ENCODE assay signal across 21 cellular contexts in the genomic region with DNA sequence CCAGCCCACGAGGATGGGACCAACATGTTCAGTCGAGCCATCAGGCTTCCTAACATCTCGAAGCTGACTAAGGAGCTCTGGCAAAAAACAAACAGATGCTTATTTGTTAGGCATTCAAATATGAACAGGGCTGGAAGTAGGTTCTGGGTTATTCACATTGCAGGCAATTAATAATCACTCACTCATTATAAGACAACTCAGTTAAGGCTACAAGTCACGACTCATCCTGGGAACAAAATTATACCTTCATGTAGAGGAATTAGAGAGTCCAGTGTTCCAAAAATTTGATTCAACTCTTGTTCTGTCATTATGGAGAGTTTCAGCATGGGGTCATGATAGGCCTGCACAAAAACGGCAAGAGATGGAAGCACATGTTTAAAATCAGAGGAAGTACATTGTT. TPM values are rescaled to one million over a fixed set of nuclear protein-coding genes. Genes with fewer than 3 reads are reported as not detected.
A peak's percentile ranks its signal among the peaks of the same experiment; 100 is the strongest.
DNase-seq lines count a peak whose midpoint lies in the region; ATAC-seq and TF ChIP-seq lines count a peak whose summit lies in the region.
"Had no signal": no experiment of that assay in that cellular context is flagged by ENCODE, and none has a peak within 500 bp of the region (broad histone marks: within the 10 kb centered on the region; RNA-seq: fewer than 3 reads in every experiment).

No MANE protein-coding gene starts in this region.

- H3K4me1 ChIP-seq in CD8-positive, alpha-beta T cell (ENCODE audit: insufficient read depth, low read length), result peaks cover 43% of the 10 kb centered on the region
- H3K4me1 ChIP-seq in GM23338 (ENCODE audit: insufficient read depth), result peaks cover 4% of the 10 kb centered on the region; the same call in 1 of the 2 replicates
- H3K4me1 ChIP-seq: Caco-2 had no signal

- no peaks in the 10 kb centered on the region for H3K9me3 Mint-ChIP-seq in CD8-positive, alpha-beta T cell
- H3K9me3 Mint-ChIP-seq in T-cell, result no peaks in the 10 kb centered on the region
- no peaks in the 10 kb centered on the region for H3K9me3 Mint-ChIP-seq in progenitor cell of endocrine pancreas (ENCODE audit: low read depth)
- H3K9me3 Mint-ChIP-seq in GM23338, result no peaks in the 10 kb centered on the region

- no peak for DNase-seq in CD8-positive, alpha-beta T cell
- no peak for DNase-seq in T-cell
- DNase-seq in epithelial cell of esophagus (ENCODE audit: low read depth), result peak; percentile 61
- DNase-seq in progenitor cell of endocrine pancreas (ENCODE audit: low spot score, unreplicated experiment), result no peak
- no peak for DNase-seq in GM23338 (ENCODE audit: low spot score)
- no peak for DNase-seq in NCI-H146 treated with DMSO at 0.1 percent for 48 hours (lab: John Stamatoyannopoulos, UW; ENCODE audit: unreplicated experiment)
- no peak for DNase-seq in stimulated activated CD4-positive, alpha-beta T cell treated with anti-CD3 and anti-CD28 coated beads, Interleukin-4, amount 100 ng/mL, for 1 hour
- DNase-seq: activated naive CD4-positive, alpha-beta T cell treated with Interleukin-2 at 50 U/mL for 16 hours; Caco-2; foreskin fibroblast; hypothalamus; mesendoderm; MV-4-11; NCI-H187 treated with DMSO at 0.1 percent for 48 hours; NCI-H446 treated with DMSO at 0.1 percent for 48 hours; psoas muscle; thyroid gland had no signal

- H3K27me3 Mint-ChIP-seq in CD8-positive, alpha-beta T cell (ENCODE audit: low read depth), result no peaks in the 10 kb centered on the region
- H3K27me3 Mint-ChIP-seq in T-cell, result no peaks in the 10 kb centered on the region
- no peaks in the 10 kb centered on the region for H3K27me3 Mint-ChIP-seq in progenitor cell of endocrine pancreas
- no peaks in the 10 kb centered on the region for H3K27me3 Mint-ChIP-seq in GM23338 (ENCODE audit: insufficient read depth, low read depth, poor library complexity)

- no peak for ATAC-seq in CD8-positive, alpha-beta T cell
- no peak for ATAC-seq in T-cell (replicated peaks in 1 of 4)
- ATAC-seq in HG03135 (IDR thresholded peaks at IDR 0.05; ENCODE audit: unreplicated experiment), result no peak
- ATAC-seq in GM23338, result no peak
- ATAC-seq: psoas muscle had no signal

- intact Hi-C loops in CD8-positive, alpha-beta T cell (cut with DNase I, micrococcal nuclease), result no loop called here

- no peak overlapping the region for H2AFZ ChIP-seq in GM23338

- no peaks in the 10 kb centered on the region for H3F3A ChIP-seq in GM23338 (replicated peaks; ENCODE audit: low read depth)

- no peak overlapping the region for H3K4me2 ChIP-seq in GM23338
- H3K4me2 ChIP-seq: KMS-11 had no signal

- H3K27me3 ChIP-seq in CD8-positive, alpha-beta T cell (ENCODE audit: insufficient read depth, low read length), result no peaks in the 10 kb centered on the region
- H3K27me3 ChIP-seq in GM23338 (ENCODE audit: insufficient read depth), result no peaks in the 10 kb centered on the region
- H3K27me3 ChIP-seq: thyroid gland had no signal

- H3K36me3 Mint-ChIP-seq in CD8-positive, alpha-beta T cell, result peaks cover 83% of the 10 kb centered on the region
- H3K36me3 Mint-ChIP-seq in T-cell (peaks cover 69% of the 10 kb centered on the region), progenitor cell of endocrine pancreas (ENCODE audit: insufficient read depth) (peaks cover 31% of the 10 kb centered on the region), GM23338 (ENCODE audit: low read depth) (no peaks in the 10 kb centered on the region)

- CTCF ChIA-PET in CD8-positive, alpha-beta T cell (lab: Charles Lee), result interaction anchor here (0.8 to 12.9 kb wide), 5 partner anchors 14 to 237 kb away, joined by 3 to 146 read pairs (median 4); partner anchors contain the start of gene ARHGEF3
- CTCF ChIA-PET in T-cell (lab: Charles Lee), result interaction anchor here (0.5 to 6.6 kb wide), 4 partner anchors 25 to 165 kb away, joined by 3 to 108 read pairs (median 4); partner anchors contain the start of gene ARHGEF3 (in 1 of the 2)

- H3K4me3 Mint-ChIP-seq in CD8-positive, alpha-beta T cell, result no peak overlapping the region
- H3K4me3 Mint-ChIP-seq in T-cell (peak overlapping the region in 1 of 3 donors; percentile 12), progenitor cell of endocrine pancreas (ENCODE audit: low read depth) (peak overlapping the region; percentile 52), GM23338 (no peak overlapping the region)
- H3K4me3 Mint-ChIP-seq: neural crest cell had no signal

- TF ChIP-seq CTCF in CD8-positive, alpha-beta T cell (IDR thresholded peaks at IDR 0.05), result no peak
- TF ChIP-seq CTCF in epithelial cell of esophagus (IDR thresholded peaks at IDR 0.05; ENCODE audit: insufficient read depth, low read depth, low read length, missing control alignments), result no peak
- no peak for TF ChIP-seq CTCF in progenitor cell of endocrine pancreas (IDR thresholded peaks at IDR 0.05; ENCODE audit: unreplicated experiment)
- TF ChIP-seq CTCF in GM23338 (conservative IDR thresholded peaks at IDR 0.05; ENCODE audit: low read depth in 2 of 2), result no peak

- peaks cover 39% of the 10 kb centered on the region for H3K36me3 ChIP-seq in CD8-positive, alpha-beta T cell (ENCODE audit: insufficient read depth, low read length)
- H3K36me3 ChIP-seq in GM23338 (ENCODE audit: insufficient read depth), result no peaks in the 10 kb centered on the region
- H3K36me3 ChIP-seq: thyroid gland had no signal

- peak overlapping the region; percentile 43 for H3K27ac Mint-ChIP-seq in CD8-positive, alpha-beta T cell
- peak overlapping the region; percentile 77 to 90 for H3K27ac Mint-ChIP-seq in T-cell
- H3K27ac Mint-ChIP-seq in progenitor cell of endocrine pancreas, result peak overlapping the region; percentile 62
- H3K27ac Mint-ChIP-seq in GM23338, result no peak overlapping the region

- H3K79me2 ChIP-seq in GM23338 (replicated peaks; ENCODE audit: insufficient read depth), result no peaks in the 10 kb centered on the region

- 0 out of 2 replicates have a peak, but pooled peaks cover 5% of the 10 kb centered on the region for H3K9me2 ChIP-seq in GM23338 (ENCODE audit: insufficient read depth)

- H4K20me1 ChIP-seq in GM23338 (replicated peaks; ENCODE audit: insufficient read depth), result no peaks in the 10 kb centered on the region

- H3K4me3 ChIP-seq in CD8-positive, alpha-beta T cell (ENCODE audit: low read depth, low read length), result no peak overlapping the region
- H3K4me3 ChIP-seq in epithelial cell of esophagus (ENCODE audit: low read length) (no peak overlapping the region), GM23338 (no peak overlapping the region)
- H3K4me3 ChIP-seq: psoas muscle, thyroid gland had no signal

- POLR2A ChIA-PET in CD8-positive, alpha-beta T cell (lab: Charles Lee), result interaction anchor here (5.1 kb wide), 1 partner anchor 49 kb away, joined by 65 read pairs; the partner anchor contains the start of gene ARHGEF3
- POLR2A ChIA-PET in T-cell (lab: Charles Lee), result no interaction called here

- H3K27ac ChIP-seq in CD8-positive, alpha-beta T cell (ENCODE audit: low read depth, low read length), result no peak overlapping the region
- no peak overlapping the region for H3K27ac ChIP-seq in GM23338 (ENCODE audit: low read depth)
- H3K27ac ChIP-seq: KMS-11, psoas muscle, RWPE1 had no signal

- no peaks in the 10 kb centered on the region for H3K9me3 ChIP-seq in CD8-positive, alpha-beta T cell (ENCODE audit: low read length)
- H3K9me3 ChIP-seq: Caco-2, psoas muscle, thyroid gland had no signal

- peaks cover 59% of the 10 kb centered on the region for H3K4me1 Mint-ChIP-seq in CD8-positive, alpha-beta T cell (ENCODE audit: low read depth)
- H3K4me1 Mint-ChIP-seq in T-cell (peaks cover 63 to 66% (median 66%) of the 10 kb centered on the region in 3 donors), progenitor cell of endocrine pancreas (ENCODE audit: low read depth) (peaks cover 65% of the 10 kb centered on the region), GM23338 (peaks cover 12% of the 10 kb centered on the region)

RNA-seq across cellular contexts. Expression of gene ARHGEF3, which starts 50.7 kb away (rescaled TPM):
- 10 to 100 TPM; 38.8 to 39.9 TPM for total RNA-seq in CD8-positive, alpha-beta T cell
- total RNA-seq in T-cell (100 to 1,000 TPM in 4 of 5 donors, 10 to 100 TPM in 1; 93.4 to 132 (median 124) TPM), progenitor cell of endocrine pancreas (60.4 and 72.2 TPM in 2 replicates)
- total RNA-seq in GM23338 (2014; rRNA removed; shearing (Covaris generic)), result 5.0 and 8.0 TPM in 2 replicates
- 2.7 and 5.1 TPM in 2 replicates for polyA plus RNA-seq in GM23338 (2016; fragmentation: Nextera tagmentation; extraction: Ambion mirVana)
